1 cellular context compared by ENCODE assay signal in genomic region chr11:43282607-43283440, GRCh38.
TF ChIP-seq lines count a peak whose summit lies in the region.

No MANE protein-coding gene starts in this region.

TF ChIP-seq in WTC11, 78 proteins besides CTCF, POLR2A, EP300 and RAD21 (continued from another document):
- TF ChIP-seq FOXP4 (CRISPR knock-in tag; IDR thresholded peaks at IDR 0.05), result no peak
- no peak for TF ChIP-seq HMGA2 (CRISPR knock-in tag; IDR thresholded peaks at IDR 0.05)
- no peak for TF ChIP-seq IRF2 (CRISPR knock-in tag; IDR thresholded peaks at IDR 0.05; ENCODE audit: borderline replicate concordance, low read depth)
